ENCODE assay signal across 21 cellular contexts in the genomic region with DNA sequence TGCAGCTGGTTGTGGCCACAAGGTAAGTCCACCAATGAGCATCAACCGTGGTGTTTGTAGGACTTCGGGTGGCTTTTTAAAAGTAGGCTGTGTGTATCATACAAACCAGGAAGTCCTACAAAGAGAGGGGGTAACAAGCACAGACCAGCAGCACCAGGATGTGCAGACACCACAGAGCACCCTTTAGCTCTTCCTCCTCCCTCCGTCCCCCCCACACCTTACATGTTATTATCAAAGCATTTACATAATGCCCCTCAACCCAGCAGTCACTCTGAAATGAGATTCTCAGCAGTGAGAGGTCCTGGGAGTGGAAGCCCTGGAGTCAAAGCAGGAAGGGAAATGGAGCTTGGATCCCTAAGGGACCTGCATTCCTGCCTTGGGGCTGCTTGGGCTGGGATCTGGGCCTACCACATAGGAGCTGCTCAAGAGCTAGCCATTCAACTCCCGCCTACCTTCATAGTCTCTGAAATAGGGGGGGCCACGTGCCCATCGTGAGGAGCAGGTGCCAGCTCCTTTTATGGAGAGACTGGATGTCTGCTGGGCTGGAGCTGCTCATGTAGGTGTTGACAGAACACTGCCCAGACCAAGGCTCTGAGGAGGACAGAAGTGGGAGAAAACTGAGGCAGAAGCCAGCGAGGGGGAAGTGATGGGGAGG.
A peak's percentile ranks its signal among the peaks of the same experiment; 100 is the strongest.
DNase-seq lines count a peak whose midpoint lies in the region; ATAC-seq and TF ChIP-seq lines count a peak whose summit lies in the region.
"Had no signal": no experiment of that assay in that cellular context is flagged by ENCODE, and none has a peak within 500 bp of the region (broad histone marks: within the 10 kb centered on the region; RNA-seq: fewer than 3 reads in every experiment).

No MANE protein-coding gene starts in this region.

- no peaks in the 10 kb centered on the region for H3K9me3 ChIP-seq in osteoblast (ENCODE audit: low read depth, low read length)
- H3K9me3 ChIP-seq: mucosa of descending colon, SK-N-SH had no signal

- H3K36me3 ChIP-seq in osteoblast (ENCODE audit: insufficient read depth, low read length), result no peaks in the 10 kb centered on the region

- H2AFZ ChIP-seq in osteoblast (ENCODE audit: low read length), result no peak overlapping the region

- H3K27ac Mint-ChIP-seq in activated CD8-positive, alpha-beta memory T cell treated with anti-CD3 and anti-CD28 coated beads, Interleukin-2, amount 10 ng/mL, durations not matched to agents 7 days and 5 days, result no peak overlapping the region
- H3K27ac Mint-ChIP-seq in effector memory CD8-positive, alpha-beta T cell, result peak overlapping the region; percentile 35 to 44
- no peak overlapping the region for H3K27ac Mint-ChIP-seq in endothelial cell (ENCODE audit: unreplicated experiment)
- H3K27ac Mint-ChIP-seq: activated CD4-positive, alpha-beta T cell treated with anti-CD3 and anti-CD28 coated beads for 36 hours; CD4-positive, alpha-beta T cell had no signal

- no peak overlapping the region for H3K4me3 ChIP-seq in osteoblast (ENCODE audit: insufficient read depth, low read length)
- H3K4me3 ChIP-seq: mucosa of descending colon had no signal

- peak; percentile 52 for ATAC-seq in activated CD8-positive, alpha-beta memory T cell treated with anti-CD3 and anti-CD28 coated beads, Interleukin-2, amount 10 ng/mL, durations not matched to agents 7 days and 5 days
- peak; percentile 65 for ATAC-seq in effector memory CD8-positive, alpha-beta T cell (replicated peaks)
- no peak for ATAC-seq in GM19023 (IDR thresholded peaks at IDR 0.05; ENCODE audit: unreplicated experiment)
- ATAC-seq: activated CD4-positive, alpha-beta T cell treated with anti-CD3 and anti-CD28 coated beads for 36 hours; mucosa of descending colon had no signal

- H3K4me2 ChIP-seq in osteoblast (ENCODE audit: insufficient read depth, low read length), result no peak overlapping the region
- H3K4me2 ChIP-seq: SK-N-SH had no signal

- no peaks in the 10 kb centered on the region for H3K27me3 ChIP-seq in osteoblast (ENCODE audit: insufficient read depth, low read length)

- CTCF ChIA-PET in activated CD8-positive, alpha-beta memory T cell treated with anti-CD3 and anti-CD28 coated beads, Interleukin-2, amount 10 ng/mL, durations not matched to agents 7 days and 5 days (lab: Charles Lee), result no interaction called here

- no peaks in the 10 kb centered on the region for H4K20me1 ChIP-seq in osteoblast (ENCODE audit: insufficient read depth, low read length)

- no peak for TF ChIP-seq CTCF in osteoblast (IDR thresholded peaks at IDR 0.05; ENCODE audit: extremely low read depth, low read depth, low read length)
- no peak for TF ChIP-seq CTCF in endothelial cell (IDR thresholded peaks at IDR 0.05; ENCODE audit: unreplicated experiment)

- peaks cover 26% of the 10 kb centered on the region for H3K4me1 Mint-ChIP-seq in activated CD8-positive, alpha-beta memory T cell treated with anti-CD3 and anti-CD28 coated beads, Interleukin-2, amount 10 ng/mL, durations not matched to agents 7 days and 5 days
- peaks cover 18 to 29% of the 10 kb centered on the region in 2 donors for H3K4me1 Mint-ChIP-seq in effector memory CD8-positive, alpha-beta T cell (ENCODE audit: low read depth in 2 of 2)
- no peaks in the 10 kb centered on the region for H3K4me1 Mint-ChIP-seq in endothelial cell (ENCODE audit: unreplicated experiment)

- H3K27ac ChIP-seq in osteoblast (ENCODE audit: low read depth, low read length), result no peak overlapping the region

- H3K9me3 Mint-ChIP-seq in activated CD8-positive, alpha-beta memory T cell treated with anti-CD3 and anti-CD28 coated beads, Interleukin-2, amount 10 ng/mL, durations not matched to agents 7 days and 5 days (ENCODE audit: low read depth), result peaks cover 3% of the 10 kb centered on the region
- no peaks in the 10 kb centered on the region for H3K9me3 Mint-ChIP-seq in effector memory CD8-positive, alpha-beta T cell
- H3K9me3 Mint-ChIP-seq in endothelial cell (ENCODE audit: unreplicated experiment), result no peaks in the 10 kb centered on the region

- no peaks in the 10 kb centered on the region for H3K36me3 Mint-ChIP-seq in activated CD8-positive, alpha-beta memory T cell treated with anti-CD3 and anti-CD28 coated beads, Interleukin-2, amount 10 ng/mL, durations not matched to agents 7 days and 5 days
- peaks cover 9% of the 10 kb centered on the region for H3K36me3 Mint-ChIP-seq in effector memory CD8-positive, alpha-beta T cell (ENCODE audit: insufficient read depth)
- no peaks in the 10 kb centered on the region for H3K36me3 Mint-ChIP-seq in endothelial cell (ENCODE audit: low read depth, unreplicated experiment)

- no peak for DNase-seq in activated CD8-positive, alpha-beta memory T cell treated with anti-CD3 and anti-CD28 coated beads, Interleukin-2, amount 10 ng/mL, durations not matched to agents 7 days and 5 days
- DNase-seq in activated CD8-positive, alpha-beta memory T cell treated with anti-CD3 and anti-CD28 coated beads, Interleukin-2, amount 50 U/mL, for 4 hours, result no peak
- DNase-seq in NCI-H2029 (lab: John Stamatoyannopoulos, UW) (peak; percentile 88), osteoblast (ENCODE audit: insufficient read length, low spot score, missing footprints) (peak; percentile 65), T1000 (lab: John Stamatoyannopoulos, UW) (no peak), endothelial cell (ENCODE audit: low spot score) (no peak)
- peak in 1 of 3 experiments; percentile 14 for DNase-seq in effector memory CD8-positive, alpha-beta T cell
- DNase-seq: ACHN; activated CD4-positive, alpha-beta T cell treated with anti-CD3 and anti-CD28 coated beads for 36 hours; activated CD8-positive, alpha-beta memory T cell treated with anti-CD3 and anti-CD28 coated beads, Interleukin-2, amount 50 U/mL, for 48 hours; activated naive CD4-positive, alpha-beta T cell; aorta; CD4-positive, alpha-beta T cell; hippocampal formation; kidney glomerular epithelial cell; mucosa of descending colon; NCI-H2227 treated with DMSO at 0.1 percent for 48 hours; OCI-M1; SK-N-SH; stimulated activated CD4-positive, alpha-beta T cell treated with anti-CD3 and anti-CD28 coated beads, Interleukin-2, amount 100 ng/mL, for 24 hours had no signal

- H3K4me1 ChIP-seq in osteoblast (ENCODE audit: insufficient read depth, low read length), result peaks cover 6% of the 10 kb centered on the region

- H3K4me3 Mint-ChIP-seq in activated CD8-positive, alpha-beta memory T cell treated with anti-CD3 and anti-CD28 coated beads, Interleukin-2, amount 10 ng/mL, durations not matched to agents 7 days and 5 days, result no peak overlapping the region
- H3K4me3 Mint-ChIP-seq in effector memory CD8-positive, alpha-beta T cell, result peak overlapping the region; percentile 47 to 51
- no peak overlapping the region for H3K4me3 Mint-ChIP-seq in endothelial cell (ENCODE audit: unreplicated experiment)
- H3K4me3 Mint-ChIP-seq: activated CD4-positive, alpha-beta T cell treated with anti-CD3 and anti-CD28 coated beads for 36 hours; CD4-positive, alpha-beta T cell had no signal

- H3K27me3 Mint-ChIP-seq in activated CD8-positive, alpha-beta memory T cell treated with anti-CD3 and anti-CD28 coated beads, Interleukin-2, amount 10 ng/mL, durations not matched to agents 7 days and 5 days, result peaks cover 6% of the 10 kb centered on the region
- peaks cover 14 to 33% of the 10 kb centered on the region in 2 donors for H3K27me3 Mint-ChIP-seq in effector memory CD8-positive, alpha-beta T cell
- peaks cover 3% of the 10 kb centered on the region for H3K27me3 Mint-ChIP-seq in endothelial cell (ENCODE audit: unreplicated experiment)

- H3K79me2 ChIP-seq in osteoblast (ENCODE audit: insufficient read depth, low read length), result no peaks in the 10 kb centered on the region

Comparison
In these comparisons a context has a peak if more than half of its experiments do, and no peak if none do; other contexts are left out.
1. DNase-seq: peak in NCI-H2029 (single experiment) and osteoblast (single experiment); none in activated CD8-positive, alpha-beta memory T cell treated with anti-CD3 and anti-CD28 coated beads, Interleukin-2, amount 10 ng/mL, durations not matched to agents 7 days and 5 days (single experiment), activated CD8-positive, alpha-beta memory T cell treated with anti-CD3 and anti-CD28 coated beads, Interleukin-2, amount 50 U/mL, for 4 hours (single experiment), T1000 (single experiment) and endothelial cell (single experiment).
2. H3K27ac Mint-ChIP-seq: peak in effector memory CD8-positive, alpha-beta T cell (2 of 2); none in activated CD8-positive, alpha-beta memory T cell treated with anti-CD3 and anti-CD28 coated beads, Interleukin-2, amount 10 ng/mL, durations not matched to agents 7 days and 5 days (single experiment) and endothelial cell (single experiment).
3. H3K4me3 Mint-ChIP-seq: peak in effector memory CD8-positive, alpha-beta T cell (2 of 2); none in activated CD8-positive, alpha-beta memory T cell treated with anti-CD3 and anti-CD28 coated beads, Interleukin-2, amount 10 ng/mL, durations not matched to agents 7 days and 5 days (single experiment) and endothelial cell (single experiment).